Comparison of ENCODE assay signal across 8 cellular contexts in genomic region chr17:62478976-62479894, GRCh38. TPM values are rescaled to one million over a fixed set of nuclear protein-coding genes. Genes with fewer than 3 reads are reported as not detected.
DNase-seq lines count a peak whose midpoint lies in the region; ATAC-seq and TF ChIP-seq lines count a peak whose summit lies in the region.
"Not testable (repeated sequence)": the region's sequence is repeated elsewhere in the genome, so short reads cannot be mapped to it uniquely, and the experiment has no call there.

No MANE protein-coding gene starts in this region.

- intact Hi-C loops in A673 (cut with micrococcal nuclease; ENCODE audit: unreplicated experiment); sigmoid colon (cut with DNase I): not testable (repeated sequence)
- intact Hi-C loops in dorsolateral prefrontal cortex (cut with DNase I) = loop anchor here (10.0 kb wide), 1 partner anchor 54 kb away; the partner anchor contains the start of gene METTL2A (in 2 of the 2)

- POLR2A ChIA-PET in A673 (lab: Charles Lee; ENCODE audit: low non-redundant PET) = not testable (repeated sequence)

- TF ChIP-seq CTCF in A673 (conservative IDR thresholded peaks at IDR 0.05; ENCODE audit: low read depth, low read length); dorsolateral prefrontal cortex (IDR thresholded peaks at IDR 0.05 in 54 of 56, conservative IDR thresholded peaks at IDR 0.05 in 2 of 56; ENCODE audit: low read depth in 1 of 56, partially characterized antibody in 56 of 56); kidney epithelial cell (IDR thresholded peaks at IDR 0.05; ENCODE audit: insufficient read depth, low read length, poor library complexity, severe bottlenecking); sigmoid colon (IDR thresholded peaks at IDR 0.05): not testable (repeated sequence)

- not testable (repeated sequence) for H3K9me3 Mint-ChIP-seq in activated CD8-positive, alpha-beta memory T cell treated with anti-CD3 and anti-CD28 coated beads, Interleukin-2, amount 10 ng/mL, durations not matched to agents 7 days and 5 days (ENCODE audit: low read depth)

- not testable (repeated sequence) for H3K27me3 ChIP-seq in A673 (replicated peaks; ENCODE audit: insufficient read depth, low read depth, low read length, poor library complexity); dorsolateral prefrontal cortex; kidney epithelial cell (ENCODE audit: control insufficient read depth, insufficient read depth, low read length); sigmoid colon

- peak overlapping the region; percentile 93 for H3K4me3 Mint-ChIP-seq in activated CD8-positive, alpha-beta memory T cell treated with anti-CD3 and anti-CD28 coated beads, Interleukin-2, amount 10 ng/mL, durations not matched to agents 7 days and 5 days

- peak overlapping the region; percentile 66 for H3K4me3 ChIP-seq in A673 (ENCODE audit: low read depth, low read length, poor library complexity, severe bottlenecking)
- peak overlapping the region; percentile 42 to 86 (median 70) for H3K4me3 ChIP-seq in dorsolateral prefrontal cortex
- peak overlapping the region; percentile 68 for H3K4me3 ChIP-seq in kidney epithelial cell (ENCODE audit: low read depth, low read length)
- H3K4me3 ChIP-seq in sigmoid colon = peak overlapping the region; percentile 60 to 93 (median 85)

- DNase-seq in A673 (ENCODE audit: low spot score) (peak; percentile 31), NCI-H774 (lab: John Stamatoyannopoulos, UW) (peak; percentile 37), dorsolateral prefrontal cortex (peak in 5 of 10 donors; percentile 22 to 64 (median 28))
- peak; percentile 49 for DNase-seq in activated CD8-positive, alpha-beta memory T cell treated with anti-CD3 and anti-CD28 coated beads, Interleukin-2, amount 10 ng/mL, durations not matched to agents 7 days and 5 days
- not testable (repeated sequence) for DNase-seq in kidney epithelial cell (ENCODE audit: low read depth); sigmoid colon

- WGBS in sigmoid colon, 2 donors = 1 to 2% methylated on average over 88 to 89 of the region's 90 CpGs

- ATAC-seq in GM18909 (IDR thresholded peaks at IDR 0.05; ENCODE audit: poor library complexity, unreplicated experiment) = peak; percentile 42
- peak; percentile 30 for ATAC-seq in HG02981 (IDR thresholded peaks at IDR 0.05; ENCODE audit: unreplicated experiment)
- peak; percentile 47 for ATAC-seq in activated CD8-positive, alpha-beta memory T cell treated with anti-CD3 and anti-CD28 coated beads, Interleukin-2, amount 10 ng/mL, durations not matched to agents 7 days and 5 days

- peaks cover 23% of the 10 kb centered on the region for H3K36me3 Mint-ChIP-seq in activated CD8-positive, alpha-beta memory T cell treated with anti-CD3 and anti-CD28 coated beads, Interleukin-2, amount 10 ng/mL, durations not matched to agents 7 days and 5 days

- not testable (repeated sequence) for H3K9me3 ChIP-seq in A673 (ENCODE audit: low read depth, low read length, poor library complexity, severe bottlenecking); sigmoid colon

- not testable (repeated sequence) for BruUV-seq in A673 (replicated peaks; lab: Mats Ljungman, UMichigan)

- peak overlapping the region; percentile 95 for H3K27ac Mint-ChIP-seq in activated CD8-positive, alpha-beta memory T cell treated with anti-CD3 and anti-CD28 coated beads, Interleukin-2, amount 10 ng/mL, durations not matched to agents 7 days and 5 days

- peaks cover 30% of the 10 kb centered on the region for H3K4me1 Mint-ChIP-seq in activated CD8-positive, alpha-beta memory T cell treated with anti-CD3 and anti-CD28 coated beads, Interleukin-2, amount 10 ng/mL, durations not matched to agents 7 days and 5 days

- H3K27ac ChIP-seq in A673 (ENCODE audit: low read depth, low read length, poor library complexity, severe bottlenecking) (peak overlapping the region; percentile 84), dorsolateral prefrontal cortex (peak overlapping the region in 58 of 59 donors; percentile 49 to 97 (median 86)), sigmoid colon (peak overlapping the region; percentile 84 to 98 (median 96))

- not testable (repeated sequence) for TF ChIP-seq POLR2A in sigmoid colon (IDR thresholded peaks at IDR 0.05)

- not testable (repeated sequence) for H3K4me1 ChIP-seq in A673 (ENCODE audit: insufficient read depth, low read length, poor library complexity, severe bottlenecking)
- peaks cover 0 to 44% (median 33%) of the 10 kb centered on the region in 4 donors for H3K4me1 ChIP-seq in sigmoid colon

- CTCF ChIA-PET in A673 (lab: Charles Lee); activated CD8-positive, alpha-beta memory T cell treated with anti-CD3 and anti-CD28 coated beads, Interleukin-2, amount 10 ng/mL, durations not matched to agents 7 days and 5 days (lab: Charles Lee): not testable (repeated sequence)

- H3K36me3 ChIP-seq in A673 (ENCODE audit: insufficient read depth, low read length, poor library complexity, severe bottlenecking); kidney epithelial cell (ENCODE audit: control insufficient read depth, insufficient read depth, low read length): not testable (repeated sequence)
- peaks cover 0 to 27% (median 0%) of the 10 kb centered on the region in 4 donors for H3K36me3 ChIP-seq in sigmoid colon

- not testable (repeated sequence) for TF ChIP-seq EP300 in sigmoid colon (IDR thresholded peaks at IDR 0.05)

- H3K27me3 Mint-ChIP-seq in activated CD8-positive, alpha-beta memory T cell treated with anti-CD3 and anti-CD28 coated beads, Interleukin-2, amount 10 ng/mL, durations not matched to agents 7 days and 5 days = not testable (repeated sequence)

RNA-seq across cellular contexts. Expression of gene TLK2, which starts 0.6 kb away (rescaled TPM):
- total RNA-seq in A673 (2021) = 50.9 and 54.7 TPM in 2 replicates
- 10 to 100 TPM; 42.0 to 43.9 TPM for total RNA-seq in activated CD8-positive, alpha-beta memory T cell treated with anti-CD3 and anti-CD28 coated beads, Interleukin-2, amount 10 ng/mL, durations not matched to agents 7 days and 5 days
- total RNA-seq in dorsolateral prefrontal cortex = 10 to 100 TPM; 37.1 to 83.1 (median 57.0) TPM
- total RNA-seq in kidney epithelial cell = 32.9 and 50.0 TPM in 2 replicates
- 10 to 100 TPM; 30.7 to 59.3 (median 36.0) TPM for total RNA-seq in sigmoid colon
- 10 to 100 TPM; 21.1 to 28.8 (median 22.2) TPM for polyA plus RNA-seq in sigmoid colon

RNA-seq across cellular contexts. Expression of gene METTL2A, which starts 55.5 kb away (rescaled TPM):
- total RNA-seq in A673 (2021) = 43.8 and 44.9 TPM in 2 replicates
- total RNA-seq in activated CD8-positive, alpha-beta memory T cell treated with anti-CD3 and anti-CD28 coated beads, Interleukin-2, amount 10 ng/mL, durations not matched to agents 7 days and 5 days = 10 to 100 TPM; 19.4 to 28.3 TPM
- 10 to 100 TPM; 11.6 to 25.7 (median 19.4) TPM for total RNA-seq in dorsolateral prefrontal cortex
- total RNA-seq in kidney epithelial cell = 23.7 and 32.9 TPM in 2 replicates
- 10 to 100 TPM in 3 of 4 donors, 1 to 10 TPM in 1; 8.6 to 17.8 (median 12.2) TPM for total RNA-seq in sigmoid colon
- polyA plus RNA-seq in sigmoid colon = 10 to 100 TPM in 2 of 3 donors, 1 to 10 TPM in 1; 9.6 to 17.5 (median 15.7) TPM
